ENCODE assay signal across 8 cellular contexts in genomic region chr6:40328376-40328987, GRCh38.
DNase-seq lines count a peak whose midpoint lies in the region; ATAC-seq and TF ChIP-seq lines count a peak whose summit lies in the region.

No MANE protein-coding gene starts in this region.

- H3K36me3 Mint-ChIP-seq in WTC11: no peaks in the 10 kb centered on the region

- H3K4me1 ChIP-seq in psoas muscle: peaks cover 9% of the 10 kb centered on the region

- peak overlapping the region; percentile 34 for H3K4me3 Mint-ChIP-seq in WTC11

- no peaks in the 10 kb centered on the region for H3K9me3 ChIP-seq in psoas muscle

- no peaks in the 10 kb centered on the region for H3K9me3 Mint-ChIP-seq in WTC11

- POLR2A ChIA-PET in WTC11 (lab: Charles Lee): interaction anchor here (0.7 kb wide), 1 partner anchor 19 kb away, joined by 3 read pairs; no protein-coding TSS in a partner anchor

- peaks cover 70% of the 10 kb centered on the region for H3K4me1 Mint-ChIP-seq in WTC11

- TF ChIP-seq CTCF in LNCaP clone FGC (IDR thresholded peaks at IDR 0.05; ENCODE audit: control insufficient read depth, extremely low read depth, insufficient read depth): peak; percentile 99
- TF ChIP-seq CTCF in WTC11 (IDR thresholded peaks at IDR 0.05): peak; percentile 79
- peak; percentile 79 for TF ChIP-seq CTCF in epithelial cell of proximal tubule (conservative IDR thresholded peaks at IDR 0.05; ENCODE audit: low read depth, low read length)
- TF ChIP-seq CTCF in psoas muscle (IDR thresholded peaks at IDR 0.05): peak; percentile 61

- WGBS in psoas muscle, 3 donors: 52 to 68% (median 57%) methylated on average over 10 to 12 of the region's 12 CpGs

- ATAC-seq in WTC11 (peak; percentile 80), psoas muscle (peak; percentile 44 to 74 (median 71)), HG03135 (IDR thresholded peaks at IDR 0.05; ENCODE audit: unreplicated experiment) (no peak), HG03097 (IDR thresholded peaks at IDR 0.05; ENCODE audit: low FRiP score, unreplicated experiment) (no peak)

- H3K27ac ChIP-seq in psoas muscle: no peak overlapping the region

- no peaks in the 10 kb centered on the region for H3K36me3 ChIP-seq in psoas muscle (ENCODE audit: insufficient read depth in 1 of 2, low read depth in 1 of 2)

- CTCF ChIA-PET in WTC11 (lab: Charles Lee): interaction anchor here (0.6 to 9.6 kb wide), 78 partner anchors 9 to 710 kb away, joined by 3 to 130 read pairs (median 4); partner anchors contain the start of genes LRFN2 and UNC5CL

- H3K27ac Mint-ChIP-seq in WTC11: peak overlapping the region; percentile 42

- peak; percentile 70 for DNase-seq in DMS79 (lab: John Stamatoyannopoulos, UW)
- DNase-seq in LNCaP clone FGC (ENCODE audit: low read depth): peak; percentile 46
- peak; percentile 84 for DNase-seq in WTC11 (ENCODE audit: low spot score)
- no peak for DNase-seq in epithelial cell of proximal tubule (ENCODE audit: low read depth)
- no peak for DNase-seq in psoas muscle
- DNase-seq in NOMO-1 treated with DMSO at 0.1 percent for 48 hours (lab: John Stamatoyannopoulos, UW; ENCODE audit: unreplicated experiment): no peak

- intact Hi-C loops in psoas muscle (cut with DNase I): loop anchor here in 1 of 2 donors (5.0 to 10.0 kb wide), 2 partner anchors 254 to 696 kb away; no protein-coding TSS in a partner anchor

- H3K27me3 ChIP-seq in psoas muscle (ENCODE audit: insufficient read depth in 3 of 3, low read length in 2 of 3): no peaks in the 10 kb centered on the region

- peaks cover 20% of the 10 kb centered on the region for H3K27me3 Mint-ChIP-seq in WTC11 (ENCODE audit: low read depth)

- no peak overlapping the region for H3K4me3 ChIP-seq in LNCaP clone FGC (ENCODE audit: low read depth, low read length)
- no peak overlapping the region for H3K4me3 ChIP-seq in epithelial cell of proximal tubule (ENCODE audit: low read depth, low read length)
- H3K4me3 ChIP-seq in psoas muscle: no peak overlapping the region

TF ChIP-seq in WTC11, 78 proteins besides CTCF, POLR2A, EP300 and RAD21:
- no peak for TF ChIP-seq AR (CRISPR knock-in tag; IDR thresholded peaks at IDR 0.05)
- 0 out of 2 replicates have a peak, but pooled peaks have one; percentile 55 for TF ChIP-seq ZBTB21 (CRISPR knock-in tag; IDR thresholded peaks at IDR 0.05; ENCODE audit: borderline replicate concordance)
- 0 out of 2 replicates have a peak, but pooled peaks have one; percentile 75 for TF ChIP-seq STAT6 (CRISPR knock-in tag; conservative IDR thresholded peaks at IDR 0.05; ENCODE audit: low read depth)
- TF ChIP-seq GABPB1 (CRISPR knock-in tag; IDR thresholded peaks at IDR 0.05): no peak

Comparison
In these comparisons a context has a peak if more than half of its experiments do, and no peak if none do; other contexts are left out.
1. DNase-seq: peak in DMS79 (single experiment), LNCaP clone FGC (single experiment) and WTC11 (single experiment); none in epithelial cell of proximal tubule (single experiment), psoas muscle (0 of 2) and NOMO-1 treated with DMSO at 0.1 percent for 48 hours (single experiment).
2. ATAC-seq: peak in WTC11 (single experiment) and psoas muscle (4 of 4); none in HG03135 (single experiment) and HG03097 (single experiment).
3. Peak in every context shown above with its lines, with median percentiles within 50 percentile points of each other: CTCF ChIP-seq.